ENCODE assay signal across 23 cellular contexts in the genomic region with DNA sequence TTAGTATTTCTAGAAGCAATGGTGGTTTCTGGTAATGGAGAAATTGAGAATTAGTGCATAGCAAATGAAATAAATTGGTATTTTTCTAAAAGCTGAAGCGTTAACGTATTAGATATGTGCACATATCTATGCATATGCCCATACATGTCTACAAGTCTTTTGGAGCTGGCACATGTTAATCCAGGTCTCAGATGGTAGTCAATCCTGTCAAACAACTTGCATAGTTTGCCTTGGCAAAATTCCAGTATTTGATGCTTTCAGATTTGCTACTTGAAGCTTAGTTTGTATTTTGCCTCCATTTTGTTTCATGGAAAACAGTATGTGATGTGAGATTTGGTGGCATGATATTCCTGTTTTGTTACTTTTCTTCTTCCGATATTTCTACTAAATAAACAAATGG.
DNase-seq lines count a peak whose midpoint lies in the region; ATAC-seq and TF ChIP-seq lines count a peak whose summit lies in the region.
"Had no signal": no experiment of that assay in that cellular context is flagged by ENCODE, and none has a peak within 500 bp of the region (broad histone marks: within the 10 kb centered on the region; RNA-seq: fewer than 3 reads in every experiment).

No MANE protein-coding gene starts in this region.

- ATAC-seq in GM18517 (IDR thresholded peaks at IDR 0.05; ENCODE audit: unreplicated experiment) (no peak), HG02588 (IDR thresholded peaks at IDR 0.05; ENCODE audit: unreplicated experiment) (no peak), HG02884 (IDR thresholded peaks at IDR 0.05; ENCODE audit: unreplicated experiment) (no peak)
- ATAC-seq: A549; activated T-cell treated with anti-CD3 and anti-CD28 coated beads, Interleukin-2, amount 50 U/mL, for 72 hours; gastroesophageal sphincter had no signal

- H4K20me1 ChIP-seq in mammary epithelial cell (ENCODE audit: insufficient read depth, low read length), result no peaks in the 10 kb centered on the region
- H4K20me1 ChIP-seq: BLaER1 had no signal

- intact Hi-C loops in mammary epithelial cell (cut with micrococcal nuclease) (no loop called here), breast epithelium (cut with DNase I; ENCODE audit: low total_unique reads) (no loop called here)

- H3K4me2 ChIP-seq in mammary epithelial cell (ENCODE audit: insufficient read depth, low read depth, low read length), result no peak overlapping the region
- H3K4me2 ChIP-seq: A549, BLaER1, KMS-11 had no signal

- CTCF ChIA-PET in mammary epithelial cell (lab: Charles Lee; ENCODE audit: low non-redundant PET), result no interaction called here

- no peak overlapping the region for H3K27ac ChIP-seq in mammary epithelial cell (ENCODE audit: insufficient read depth, low read depth, low read length)
- H3K27ac ChIP-seq in breast epithelium, result no peak overlapping the region
- H3K27ac ChIP-seq: A549, BLaER1, gastroesophageal sphincter, KMS-11, right atrium auricular region had no signal

- H3K4me1 ChIP-seq in mammary epithelial cell (ENCODE audit: insufficient read depth, low read length), result no peaks in the 10 kb centered on the region
- no peaks in the 10 kb centered on the region for H3K4me1 ChIP-seq in breast epithelium
- H3K4me1 ChIP-seq: A549, BLaER1, right atrium auricular region had no signal

- H3K9me3 ChIP-seq in mammary epithelial cell (replicated peaks; ENCODE audit: insufficient read depth, low read length) (no peaks in the 10 kb centered on the region), breast epithelium (no peaks in the 10 kb centered on the region)
- H3K9me3 ChIP-seq: A549, BLaER1, gastroesophageal sphincter, right atrium auricular region had no signal

- TF ChIP-seq CTCF in mammary epithelial cell (conservative IDR thresholded peaks at IDR 0.05 in 1 of 2, IDR thresholded peaks at IDR 0.05 in 1 of 2; ENCODE audit: extremely low read depth in 1 of 2, insufficient read depth in 1 of 2, low read depth in 1 of 2, low read length in 2 of 2) (no peak), breast epithelium (IDR thresholded peaks at IDR 0.05) (no peak)

- no peak overlapping the region for H2AFZ ChIP-seq in mammary epithelial cell (ENCODE audit: low read depth, low read length)

- no peaks in the 10 kb centered on the region for H3K79me2 ChIP-seq in mammary epithelial cell (ENCODE audit: insufficient read depth, low read length)

- TF ChIP-seq POLR2A in breast epithelium (IDR thresholded peaks at IDR 0.05), result no peak

- no peak overlapping the region for H3K4me3 ChIP-seq in mammary epithelial cell (replicated peaks in 1 of 3; ENCODE audit: insufficient read depth in 1 of 3, low read depth in 2 of 3, low read length in 3 of 3)
- H3K4me3 ChIP-seq in breast epithelium, result no peak overlapping the region
- H3K4me3 ChIP-seq: A549, BLaER1, gastroesophageal sphincter, right atrium auricular region had no signal

- dilution Hi-C loops in mammary epithelial cell (cut with HindIII; ENCODE audit: low sequenced_read_pairs), result no loop called here

- BruUV-seq in mammary epithelial cell (replicated peaks; lab: Mats Ljungman, UMichigan), result no TSS peak

- H3K27me3 ChIP-seq in mammary epithelial cell (ENCODE audit: insufficient read depth, low read length), result no peaks in the 10 kb centered on the region
- H3K27me3 ChIP-seq in breast epithelium, result no peaks in the 10 kb centered on the region
- H3K27me3 ChIP-seq: BLaER1, gastroesophageal sphincter, right atrium auricular region had no signal

- in situ Hi-C loops in mammary epithelial cell (cut with MboI; ENCODE audit: low sequenced_read_pairs in 2 of 2), result no loop called here

- WGBS in mammary epithelial cell (ENCODE audit: low coverage, missing lambda C conversion rate), result 98% methylated on average over 3 of the region's 3 CpGs

- H3K9ac ChIP-seq in mammary epithelial cell (ENCODE audit: insufficient read depth, low read length), result no peak overlapping the region
- H3K9ac ChIP-seq: BLaER1, KMS-11 had no signal

- DNase-seq in mammary epithelial cell (peak; percentile 4), breast epithelium (ENCODE audit: low spot score in 2 of 2) (no peak), NCI-H446 treated with DMSO at 0.1 percent for 48 hours (lab: John Stamatoyannopoulos, UW) (peak; percentile 33), dermis blood vessel endothelial cell (peak; percentile 8), OCI-M2 (lab: John Stamatoyannopoulos, UW; ENCODE audit: unreplicated experiment) (no peak)
- DNase-seq: activated CD4-positive, CD25-positive, alpha-beta regulatory T cell treated with anti-CD3 and anti-CD28 coated beads, Interleukin-2, amount 50 U/mL, for 72 hours; activated naive CD4-positive, alpha-beta T cell treated with anti-CD3 and anti-CD28 coated beads, Interleukin-2, amount 50 U/mL, for 16 hours; activated T-cell treated with anti-CD3 and anti-CD28 coated beads, Interleukin-2, amount 50 U/mL, for 72 hours; anterior cingulate cortex; central memory CD4-positive, alpha-beta T cell; erythroblast; kidney glomerular epithelial cell; NCI-H2081; occipital lobe; stimulated activated CD4-positive, alpha-beta T cell treated with anti-CD3 and anti-CD28 coated beads, Interleukin-12 subunit alpha, Interleukin-12 subunit beta, amount 100 ng/mL, for 4 hours had no signal

- no peaks in the 10 kb centered on the region for H3K36me3 ChIP-seq in mammary epithelial cell (ENCODE audit: insufficient read depth, low read length)
- no peaks in the 10 kb centered on the region for H3K36me3 ChIP-seq in breast epithelium
- H3K36me3 ChIP-seq: BLaER1, gastroesophageal sphincter, right atrium auricular region had no signal

Comparison
In these comparisons a context has a peak if more than half of its experiments do, and no peak if none do; other contexts are left out.
1. DNase-seq: peak in mammary epithelial cell (single experiment), NCI-H446 treated with DMSO at 0.1 percent for 48 hours (single experiment) and dermis blood vessel endothelial cell (single experiment); none in breast epithelium (0 of 2) and OCI-M2 (single experiment).